8 cellular contexts compared by ENCODE assay signal in genomic region chr6:32188381-32189081, GRCh38. TPM values are rescaled to one million over a fixed set of nuclear protein-coding genes. Genes with fewer than 3 reads are reported as not detected.
DNase-seq lines count a peak whose midpoint lies in the region; ATAC-seq and TF ChIP-seq lines count a peak whose summit lies in the region.

No MANE protein-coding gene starts in this region.

- H3K4me3 ChIP-seq in HAP-1 (peak overlapping the region; percentile 52), gastroesophageal sphincter (peak overlapping the region; percentile 89 to 98), skeletal muscle satellite cell (ENCODE audit: low read length) (peak overlapping the region; percentile 68)

- TF ChIP-seq EP300 in gastroesophageal sphincter (IDR thresholded peaks at IDR 0.05) = no peak

- H3K9me3 ChIP-seq in HAP-1 (no peaks in the 10 kb centered on the region), gastroesophageal sphincter (no peaks in the 10 kb centered on the region), skeletal muscle satellite cell (replicated peaks; ENCODE audit: low read length) (no peaks in the 10 kb centered on the region)

- WGBS in gastroesophageal sphincter (ENCODE audit: low coverage in 1 of 2), 2 donors = 1 to 8% methylated on average over 3 to 7 of the region's 13 CpGs

- H3K4me1 Mint-ChIP-seq in activated CD4-positive, alpha-beta memory T cell treated with anti-CD3 and anti-CD28 coated beads for 36 hours (ENCODE audit: low read depth) = peaks cover 47% of the 10 kb centered on the region

- H3K36me3 Mint-ChIP-seq in activated CD4-positive, alpha-beta memory T cell treated with anti-CD3 and anti-CD28 coated beads for 36 hours = peaks cover 47% of the 10 kb centered on the region

- in situ Hi-C loops in HAP-1 (cut with MboI; ENCODE audit: low sequenced_read_pairs) = no loop called here

- H3K4me2 ChIP-seq in skeletal muscle satellite cell (ENCODE audit: low read length) = peak overlapping the region; percentile 96

- H3K4me3 Mint-ChIP-seq in activated CD4-positive, alpha-beta memory T cell treated with anti-CD3 and anti-CD28 coated beads for 36 hours = peak overlapping the region; percentile 85

- DNase-seq in HAP-1 (ENCODE audit: low spot score in 2 of 2) (no peak), activated gamma-delta T cell treated with Interleukin-2 at 50 U/mL for 16 hours (no peak), RKO (ENCODE audit: low spot score) (no peak), SKM-1 treated with dmso at 0.1 percent for 144 hours (lab: John Stamatoyannopoulos, UW; ENCODE audit: unreplicated experiment) (no peak), DMS79 (lab: John Stamatoyannopoulos, UW) (no peak)
- DNase-seq in activated CD4-positive, alpha-beta memory T cell treated with anti-CD3 and anti-CD28 coated beads for 36 hours = no peak

- CTCF ChIA-PET in activated CD4-positive, alpha-beta memory T cell treated with anti-CD3 and anti-CD28 coated beads for 36 hours (lab: Charles Lee) = no interaction called here

- H3K4me1 ChIP-seq in HAP-1 = peaks cover 5% of the 10 kb centered on the region; the same call in 1 of the 2 replicates
- H3K4me1 ChIP-seq in gastroesophageal sphincter = peaks cover 0 to 89% (median 34%) of the 10 kb centered on the region in 3 donors
- H3K4me1 ChIP-seq in skeletal muscle satellite cell (ENCODE audit: control insufficient read depth, insufficient read depth, low read length) = peaks cover 37% of the 10 kb centered on the region

- intact Hi-C loops in activated CD4-positive, alpha-beta memory T cell treated with anti-CD3 and anti-CD28 coated beads for 36 hours (cut with micrococcal nuclease) = no loop called here

- peak overlapping the region; percentile 94 for H3K27ac Mint-ChIP-seq in activated CD4-positive, alpha-beta memory T cell treated with anti-CD3 and anti-CD28 coated beads for 36 hours

- POLR2A ChIA-PET in activated CD4-positive, alpha-beta memory T cell treated with anti-CD3 and anti-CD28 coated beads for 36 hours (lab: Charles Lee) = interaction anchor here (1.0 to 8.5 kb wide), 2 partner anchors 11 to 59 kb away, joined by 3 to 57 read pairs; partner anchors contain the start of genes AGPAT1 and RNF5

- peak overlapping the region; percentile 93 for H3K9ac ChIP-seq in skeletal muscle satellite cell (ENCODE audit: low read depth, low read length)

- ATAC-seq in gastroesophageal sphincter = no peak

- TF ChIP-seq CTCF in gastroesophageal sphincter (IDR thresholded peaks at IDR 0.05) = no peak

- no peaks in the 10 kb centered on the region for H3K27me3 ChIP-seq in HAP-1 (ENCODE audit: low read depth)
- H3K27me3 ChIP-seq in gastroesophageal sphincter = no peaks in the 10 kb centered on the region
- no peaks in the 10 kb centered on the region for H3K27me3 ChIP-seq in skeletal muscle satellite cell (ENCODE audit: control insufficient read depth, insufficient read depth, low read length)

- H3K36me3 ChIP-seq in HAP-1 (replicated peaks) (peaks cover 31% of the 10 kb centered on the region), gastroesophageal sphincter (peaks cover 0 to 28% of the 10 kb centered on the region in 2 donors), skeletal muscle satellite cell (ENCODE audit: insufficient read depth, low read length) (peaks cover 29% of the 10 kb centered on the region)

- peak overlapping the region; percentile 97 to 99 (median 98) for H3K27ac ChIP-seq in gastroesophageal sphincter

- H3K9me3 Mint-ChIP-seq in activated CD4-positive, alpha-beta memory T cell treated with anti-CD3 and anti-CD28 coated beads for 36 hours = no peaks in the 10 kb centered on the region

- H3K27me3 Mint-ChIP-seq in activated CD4-positive, alpha-beta memory T cell treated with anti-CD3 and anti-CD28 coated beads for 36 hours = no peaks in the 10 kb centered on the region

- no peak for TF ChIP-seq POLR2A in gastroesophageal sphincter (IDR thresholded peaks at IDR 0.05)

RNA-seq across cellular contexts. Expression of gene PBX2, which starts 1.5 kb away (rescaled TPM):
- 10 to 100 TPM; 63.4 to 65.9 TPM for total RNA-seq in activated CD4-positive, alpha-beta memory T cell treated with anti-CD3 and anti-CD28 coated beads for 36 hours
- total RNA-seq in gastroesophageal sphincter = 10 to 100 TPM; 42.9 to 70.1 (median 61.0) TPM
- 17.3 and 19.5 TPM in 2 replicates for total RNA-seq in skeletal muscle satellite cell (2012; rRNA removed)

RNA-seq across cellular contexts. Expression of gene GPSM3, which starts 3.9 kb away (rescaled TPM):
- total RNA-seq in activated CD4-positive, alpha-beta memory T cell treated with anti-CD3 and anti-CD28 coated beads for 36 hours = 100 to 1,000 TPM; 117 to 118 TPM
- total RNA-seq in gastroesophageal sphincter = 10 to 100 TPM in 2 of 4 donors, 1 to 10 TPM in 1, under 1 TPM in 1; 0.93 to 16.3 (median 9.0) TPM
- 1.3 TPM in 2 replicates for total RNA-seq in skeletal muscle satellite cell (2012; rRNA removed)

RNA-seq across cellular contexts. Expression of gene AGER, which starts 4.5 kb away (rescaled TPM):
- total RNA-seq in activated CD4-positive, alpha-beta memory T cell treated with anti-CD3 and anti-CD28 coated beads for 36 hours = 10 to 100 TPM; 16.5 to 23.5 TPM
- total RNA-seq in gastroesophageal sphincter = 1 to 10 TPM; 1.4 to 2.3 (median 1.6) TPM
- under 0.01 and 0.25 TPM in 2 replicates for total RNA-seq in skeletal muscle satellite cell (2012; rRNA removed)

RNA-seq across cellular contexts. Expression of gene RNF5, which starts 10.3 kb away (rescaled TPM):
- total RNA-seq in activated CD4-positive, alpha-beta memory T cell treated with anti-CD3 and anti-CD28 coated beads for 36 hours = 10 to 100 TPM; 60.8 to 63.8 TPM
- total RNA-seq in gastroesophageal sphincter = 100 to 1,000 TPM in 1 of 4 donors, 10 to 100 TPM in 3; 78.8 to 101 (median 88.0) TPM
- 16.0 and 22.9 TPM in 2 replicates for total RNA-seq in skeletal muscle satellite cell (2012; rRNA removed)

RNA-seq across cellular contexts. Expression of gene AGPAT1, which starts 12.6 kb away (rescaled TPM):
- 10 to 100 TPM; 34.0 to 34.8 TPM for total RNA-seq in activated CD4-positive, alpha-beta memory T cell treated with anti-CD3 and anti-CD28 coated beads for 36 hours
- total RNA-seq in gastroesophageal sphincter = 10 to 100 TPM; 45.6 to 70.5 (median 54.6) TPM
- total RNA-seq in skeletal muscle satellite cell (2012; rRNA removed) = 19.0 and 31.2 TPM in 2 replicates

Comparison
In these comparisons a context has a peak if more than half of its experiments do, and no peak if none do; other contexts are left out.
1. RNA of gene GPSM3, which starts 3.9 kb away (total RNA-seq): 117 to 118 TPM in activated CD4-positive, alpha-beta memory T cell treated with anti-CD3 and anti-CD28 coated beads for 36 hours; 0.93 to 16.3 TPM in gastroesophageal sphincter; every median in the first group is over 4 times any median in the second.
2. RNA of gene AGER, which starts 4.5 kb away (total RNA-seq): 16.5 to 23.5 TPM in activated CD4-positive, alpha-beta memory T cell treated with anti-CD3 and anti-CD28 coated beads for 36 hours; 1.4 to 2.3 TPM in gastroesophageal sphincter; every median in the first group is over 4 times any median in the second.
3. Peak in every context shown above with its lines, with median percentiles within 50 percentile points of each other: H3K4me3 ChIP-seq.